8 cellular contexts compared by ENCODE assay signal in genomic region chr1:110011527-110012041, GRCh38. TPM values are rescaled to one million over a fixed set of nuclear protein-coding genes. Genes with fewer than 3 reads are reported as not detected.
DNase-seq lines count a peak whose midpoint lies in the region; ATAC-seq and TF ChIP-seq lines count a peak whose summit lies in the region.

No MANE protein-coding gene starts in this region.

- peak; percentile 8 for DNase-seq in NCI-H1105 treated with DMSO at 0.1 percent for 48 hours (lab: John Stamatoyannopoulos, UW)
- DNase-seq in NCI-H1105 (lab: John Stamatoyannopoulos, UW) = no peak
- DNase-seq in NOMO-1 treated with dmso at 0.1 percent for 144 hours (lab: John Stamatoyannopoulos, UW; ENCODE audit: unreplicated experiment) = peak; percentile 61
- peak; percentile 31 to 56 (median 35) for DNase-seq in body of pancreas
- DNase-seq in kidney glomerular epithelial cell (lab: John Stamatoyannopoulos, UW) = peak; percentile 19
- DNase-seq in type B pancreatic cell (ENCODE audit: extremely low spot score, unreplicated experiment) = no peak

- peaks cover 6 to 25% of the 10 kb centered on the region in 2 donors for H3K36me3 ChIP-seq in body of pancreas (replicated peaks in 1 of 2; ENCODE audit: insufficient read depth in 1 of 2, low read depth in 2 of 2)

- H3K4me3 ChIP-seq in body of pancreas = no peak overlapping the region

- no peaks in the 10 kb centered on the region for H3K9me3 ChIP-seq in body of pancreas

- H3K4me1 ChIP-seq in body of pancreas = peaks cover 4% of the 10 kb centered on the region

- peak overlapping the region; percentile 73 for H3K27ac Mint-ChIP-seq in type B pancreatic cell

- TF ChIP-seq CTCF in body of pancreas (IDR thresholded peaks at IDR 0.05) (peak in 6 of 7 experiments; percentile 22 to 60 (median 47)), type B pancreatic cell (conservative IDR thresholded peaks at IDR 0.05) (peak; percentile 68)

- H3K9me3 Mint-ChIP-seq in type B pancreatic cell = no peaks in the 10 kb centered on the region

- H3K27me3 ChIP-seq in body of pancreas = no peaks in the 10 kb centered on the region

- no peaks in the 10 kb centered on the region for H3K27me3 Mint-ChIP-seq in type B pancreatic cell

- no peak overlapping the region for H3K27ac ChIP-seq in body of pancreas

- peak; percentile 92 for ATAC-seq in GM19324 (IDR thresholded peaks at IDR 0.05; ENCODE audit: low FRiP score, unreplicated experiment)
- peak; percentile 96 for ATAC-seq in HG03135 (IDR thresholded peaks at IDR 0.05; ENCODE audit: unreplicated experiment)
- ATAC-seq in body of pancreas = peak; percentile 66

- no peak for TF ChIP-seq POLR2A in body of pancreas (IDR thresholded peaks at IDR 0.05)

- whole genome bisulfite sequencing in body of pancreas, 2 donors = 50 to 53% methylated on average over 2 of the region's 2 CpGs

- peaks cover 34% of the 10 kb centered on the region for H3K36me3 Mint-ChIP-seq in type B pancreatic cell

- no peak overlapping the region for H3K4me3 Mint-ChIP-seq in type B pancreatic cell

- H3K4me1 Mint-ChIP-seq in type B pancreatic cell (ENCODE audit: unreplicated experiment) = peaks cover 13% of the 10 kb centered on the region

- intact Hi-C loops in body of pancreas (cut with DNase I) = no loop called here

RNA-seq across cellular contexts. Expression of gene STRIP1, which starts 22.8 kb away (rescaled TPM):
- total RNA-seq in body of pancreas (10 to 100 TPM; 22.7 to 24.1 TPM), type B pancreatic cell (ENCODE audit: low replicate concordance) (46.7 and 69.2 TPM in 2 replicates)

RNA-seq across cellular contexts. Expression of gene AHCYL1, which starts 27.0 kb away (rescaled TPM):
- total RNA-seq in body of pancreas = 10 to 100 TPM; 38.4 to 61.6 TPM
- 87.1 and 88.1 TPM in 2 replicates for total RNA-seq in type B pancreatic cell (ENCODE audit: low replicate concordance)

RNA-seq across cellular contexts. Expression of gene ALX3, which starts 58.9 kb away (rescaled TPM):
- total RNA-seq in body of pancreas (not detected), type B pancreatic cell (ENCODE audit: low replicate concordance) (1.4 and 19.8 TPM in 2 replicates)

Comparison
In these comparisons a context has a peak if more than half of its experiments do, and no peak if none do; other contexts are left out.
1. DNase-seq: peak in NCI-H1105 treated with DMSO at 0.1 percent for 48 hours (single experiment), NOMO-1 treated with dmso at 0.1 percent for 144 hours (single experiment), body of pancreas (4 of 4) and kidney glomerular epithelial cell (single experiment); none in NCI-H1105 (single experiment) and type B pancreatic cell (single experiment).
2. Peak in every context shown above with its lines, with median percentiles within 50 percentile points of each other: ATAC-seq.